1 cellular context compared by ENCODE assay signal in genomic region chr3:49276475-49277356, GRCh38.
TF ChIP-seq lines count a peak whose summit lies in the region.

Gene C3orf62 (minus strand): TSS chr3:49277232. CDS start chr3:49276872, 360 bp downstream.

TF ChIP-seq in GM12878, 131 proteins besides CTCF, POLR2A, EP300 and RAD21 (continued from another document):
- no peak for TF ChIP-seq CBX5 (IDR thresholded peaks at IDR 0.05; ENCODE audit: low read depth)
- TF ChIP-seq BHLHE40 (IDR thresholded peaks at IDR 0.05; ENCODE audit: borderline replicate concordance in 1 of 2, low read depth in 2 of 2, low read length in 1 of 2), result peak in 1 of 2 experiments; percentile 43; a peak in 1 of 4 replicates
- no peak for TF ChIP-seq EGR1 (IDR thresholded peaks at IDR 0.05; ENCODE audit: borderline replicate concordance in 1 of 2, low read depth in 2 of 2, low read length in 2 of 2)
- TF ChIP-seq SIX5 (IDR thresholded peaks at IDR 0.05; ENCODE audit: low read depth, low read length, severe bottlenecking), result no peak
- TF ChIP-seq YY1 (IDR thresholded peaks at IDR 0.05; ENCODE audit: low read depth, low read length), result peak; percentile 71
- TF ChIP-seq PAX5 (IDR thresholded peaks at IDR 0.05; ENCODE audit: borderline replicate concordance, low read depth, low read length), result 0 out of 2 replicates have a peak, but pooled peaks have one; percentile 12
- TF ChIP-seq FOS (IDR thresholded peaks at IDR 0.05; ENCODE audit: borderline replicate concordance, extremely low read depth, insufficient read length), result no peak
- no peak for TF ChIP-seq SUZ12 (IDR thresholded peaks at IDR 0.05; ENCODE audit: unreplicated experiment)
- no peak for TF ChIP-seq TCF3 (IDR thresholded peaks at IDR 0.05; ENCODE audit: borderline replicate concordance, insufficient read depth, low read depth, low read length)
- no peak for TF ChIP-seq USF1 (IDR thresholded peaks at IDR 0.05; ENCODE audit: borderline replicate concordance, extremely low read length, insufficient read depth, low read depth, low read length)
- TF ChIP-seq NR2C1 (IDR thresholded peaks at IDR 0.05), result peak; percentile 71
- TF ChIP-seq ZNF217 (IDR thresholded peaks at IDR 0.05), result no peak
- no peak for TF ChIP-seq TBL1XR1 (IDR thresholded peaks at IDR 0.05; ENCODE audit: low read depth, low read length)
- TF ChIP-seq SIN3A (IDR thresholded peaks at IDR 0.05; ENCODE audit: low read depth, low read length), result no peak
- TF ChIP-seq IKZF2 (IDR thresholded peaks at IDR 0.05), result peak; percentile 42 to 57; a peak in 2 of 4 replicates
- 0 out of 2 replicates have a peak, but pooled peaks have one; percentile 1 for TF ChIP-seq NFIC (IDR thresholded peaks at IDR 0.05; ENCODE audit: low read depth, low read length)
- TF ChIP-seq RUNX3 (IDR thresholded peaks at IDR 0.05; ENCODE audit: low read length), result peak; percentile 11
- no peak for TF ChIP-seq SREBF1 (IDR thresholded peaks at IDR 0.05; ENCODE audit: low read length)
- peak; percentile 84 for TF ChIP-seq PML (IDR thresholded peaks at IDR 0.05; ENCODE audit: low read length)
- TF ChIP-seq POLR2AphosphoS5 (IDR thresholded peaks at IDR 0.05; ENCODE audit: low read length), result peak; percentile 60; the same call in 1 of the 2 replicates
- TF ChIP-seq ESRRA (IDR thresholded peaks at IDR 0.05; ENCODE audit: low read length), result no peak
- no peak for TF ChIP-seq E2F4 (IDR thresholded peaks at IDR 0.05; ENCODE audit: low read depth, low read length)
- TF ChIP-seq CHD2 (IDR thresholded peaks at IDR 0.05; ENCODE audit: borderline replicate concordance, low read depth, low read length), result peak; percentile 87
- no peak for TF ChIP-seq ASH2L (IDR thresholded peaks at IDR 0.05; ENCODE audit: borderline replicate concordance, low read depth)
- TF ChIP-seq SMC3 (IDR thresholded peaks at IDR 0.05; ENCODE audit: borderline replicate concordance, low read length), result no peak
- TF ChIP-seq SRF (IDR thresholded peaks at IDR 0.05; ENCODE audit: low read depth in 2 of 2, low read length in 2 of 2), result no peak
- TF ChIP-seq BACH1 (IDR thresholded peaks at IDR 0.05; ENCODE audit: borderline replicate concordance), result peak; percentile 56; the same call in 1 of the 2 replicates
- TF ChIP-seq, protein P1, sequence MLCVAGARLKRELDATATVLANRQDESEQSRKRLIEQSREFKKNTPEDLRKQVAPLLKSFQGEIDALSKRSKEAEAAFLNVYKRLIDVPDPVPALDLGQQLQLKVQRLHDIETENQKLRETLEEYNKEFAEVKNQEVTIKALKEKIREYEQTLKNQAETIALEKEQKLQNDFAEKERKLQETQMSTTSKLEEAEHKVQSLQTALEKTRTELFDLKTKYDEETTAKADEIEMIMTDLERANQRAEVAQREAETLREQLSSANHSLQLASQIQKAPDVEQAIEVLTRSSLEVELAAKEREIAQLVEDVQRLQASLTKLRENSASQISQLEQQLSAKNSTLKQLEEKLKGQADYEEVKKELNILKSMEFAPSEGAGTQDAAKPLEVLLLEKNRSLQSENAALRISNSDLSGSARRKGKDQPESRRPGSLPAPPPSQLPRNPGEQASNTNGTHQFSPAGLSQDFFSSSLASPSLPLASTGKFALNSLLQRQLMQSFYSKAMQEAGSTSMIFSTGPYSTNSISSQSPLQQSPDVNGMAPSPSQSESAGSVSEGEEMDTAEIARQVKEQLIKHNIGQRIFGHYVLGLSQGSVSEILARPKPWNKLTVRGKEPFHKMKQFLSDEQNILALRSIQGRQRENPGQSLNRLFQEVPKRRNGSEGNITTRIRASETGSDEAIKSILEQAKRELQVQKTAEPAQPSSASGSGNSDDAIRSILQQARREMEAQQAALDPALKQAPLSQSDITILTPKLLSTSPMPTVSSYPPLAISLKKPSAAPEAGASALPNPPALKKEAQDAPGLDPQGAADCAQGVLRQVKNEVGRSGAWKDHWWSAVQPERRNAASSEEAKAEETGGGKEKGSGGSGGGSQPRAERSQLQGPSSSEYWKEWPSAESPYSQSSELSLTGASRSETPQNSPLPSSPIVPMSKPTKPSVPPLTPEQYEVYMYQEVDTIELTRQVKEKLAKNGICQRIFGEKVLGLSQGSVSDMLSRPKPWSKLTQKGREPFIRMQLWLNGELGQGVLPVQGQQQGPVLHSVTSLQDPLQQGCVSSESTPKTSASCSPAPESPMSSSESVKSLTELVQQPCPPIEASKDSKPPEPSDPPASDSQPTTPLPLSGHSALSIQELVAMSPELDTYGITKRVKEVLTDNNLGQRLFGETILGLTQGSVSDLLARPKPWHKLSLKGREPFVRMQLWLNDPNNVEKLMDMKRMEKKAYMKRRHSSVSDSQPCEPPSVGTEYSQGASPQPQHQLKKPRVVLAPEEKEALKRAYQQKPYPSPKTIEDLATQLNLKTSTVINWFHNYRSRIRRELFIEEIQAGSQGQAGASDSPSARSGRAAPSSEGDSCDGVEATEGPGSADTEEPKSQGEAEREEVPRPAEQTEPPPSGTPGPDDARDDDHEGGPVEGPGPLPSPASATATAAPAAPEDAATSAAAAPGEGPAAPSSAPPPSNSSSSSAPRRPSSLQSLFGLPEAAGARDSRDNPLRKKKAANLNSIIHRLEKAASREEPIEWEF (IDR thresholded peaks at IDR 0.05; ENCODE audit: insufficient replicate concordance, low read depth, low read length), result no peak
- peak; percentile 36; the same call in 1 of the 2 replicates for TF ChIP-seq EED (IDR thresholded peaks at IDR 0.05; ENCODE audit: low read depth)
- TF ChIP-seq, protein P2, sequence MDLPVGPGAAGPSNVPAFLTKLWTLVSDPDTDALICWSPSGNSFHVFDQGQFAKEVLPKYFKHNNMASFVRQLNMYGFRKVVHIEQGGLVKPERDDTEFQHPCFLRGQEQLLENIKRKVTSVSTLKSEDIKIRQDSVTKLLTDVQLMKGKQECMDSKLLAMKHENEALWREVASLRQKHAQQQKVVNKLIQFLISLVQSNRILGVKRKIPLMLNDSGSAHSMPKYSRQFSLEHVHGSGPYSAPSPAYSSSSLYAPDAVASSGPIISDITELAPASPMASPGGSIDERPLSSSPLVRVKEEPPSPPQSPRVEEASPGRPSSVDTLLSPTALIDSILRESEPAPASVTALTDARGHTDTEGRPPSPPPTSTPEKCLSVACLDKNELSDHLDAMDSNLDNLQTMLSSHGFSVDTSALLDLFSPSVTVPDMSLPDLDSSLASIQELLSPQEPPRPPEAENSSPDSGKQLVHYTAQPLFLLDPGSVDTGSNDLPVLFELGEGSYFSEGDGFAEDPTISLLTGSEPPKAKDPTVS (IDR thresholded peaks at IDR 0.05; ENCODE audit: low read depth, low read length), result no peak
TF ChIP-seq in GM12878: peak in this region for 24.
